30 cellular contexts compared by ENCODE assay signal in genomic region chr1:116144151-116144550, GRCh38. TPM values are rescaled to one million over a fixed set of nuclear protein-coding genes. Genes with fewer than 3 reads are reported as not detected.
"Had no signal": no experiment of that assay in that cellular context is flagged by ENCODE, and none has a peak within 500 bp of the region (broad histone marks: within the 10 kb centered on the region; RNA-seq: fewer than 3 reads in every experiment).

No MANE protein-coding gene starts in this region.

- H3K36me3 ChIP-seq: neural progenitor cell, ovary, right lobe of liver, sigmoid colon, stomach, thoracic aorta, thyroid gland, tibial nerve, upper lobe of left lung, vagina had no signal

- H3K36me3 Mint-ChIP-seq: stimulated activated effector memory CD8-positive, alpha-beta T cell treated with anti-CD3 and anti-CD28 coated beads, Interleukin-12 subunit alpha, Interleukin-12 subunit beta, amount 100 ng/mL, for 72 hours had no signal

- H3K4me2 ChIP-seq: neural progenitor cell had no signal

- H3K9ac ChIP-seq: neural progenitor cell, parathyroid adenoma had no signal

- H3K27me3 ChIP-seq: neural progenitor cell, ovary, right lobe of liver, sigmoid colon, stomach, thyroid gland, upper lobe of left lung, vagina had no signal

- H3K4me3 ChIP-seq: neural progenitor cell, ovary, psoas muscle, right lobe of liver, sigmoid colon, stomach, thoracic aorta, thyroid gland, tibial nerve, upper lobe of left lung, vagina had no signal

- DNase-seq: occipital lobe; ovary; posterior cingulate gyrus; psoas muscle; right cardiac atrium; right lobe of liver; sigmoid colon; small intestine; stimulated activated CD4-positive, alpha-beta T cell treated with anti-CD3 and anti-CD28 coated beads, Interleukin-15, amount 100 ng/mL, for 24 hours; stimulated activated CD4-positive, alpha-beta T cell treated with anti-CD3 and anti-CD28 coated beads, Interleukin-2, amount 100 ng/mL, for 24 hours; stimulated activated CD4-positive, alpha-beta T cell treated with anti-CD3 and anti-CD28 coated beads, Interleukin-2, amount 100 ng/mL, for 48 hours; stimulated activated CD4-positive, alpha-beta T cell treated with anti-CD3 and anti-CD28 coated beads, Interleukin-4, amount 100 ng/mL, for 24 hours; stimulated activated naive B cell treated with anti-CD40 and anti-IgM and Interleukin-4, amounts not matched to agents 10 μg/mL and 1 μg/mL and 100 μg/mL, for 72 hours; stimulated activated naive CD4-positive, alpha-beta T cell treated with Interleukin-2 at 50 U/mL for 16 hours; stomach; thyroid gland; trophoblast cell; upper lobe of left lung had no signal

- H3K27ac Mint-ChIP-seq: nephron; neural progenitor cell; progenitor cell of endocrine pancreas; stimulated activated effector memory CD8-positive, alpha-beta T cell treated with anti-CD3 and anti-CD28 coated beads, Interleukin-12 subunit alpha, Interleukin-12 subunit beta, amount 100 ng/mL, for 72 hours; stimulated activated naive B cell treated with anti-CD40 and anti-IgM and Interleukin-4, amounts not matched to agents 10 μg/mL and 1 μg/mL and 100 μg/mL, for 72 hours; stimulated activated naive CD8-positive, alpha-beta T cell treated with anti-CD3 and anti-CD28 coated beads, Interleukin-15, Interleukin-2, amounts not matched to agents 100 ng/mL and 50 ng/mL, for 24 hours had no signal

- FAIRE-seq: urothelium cell line had no signal

- H3K4me3 Mint-ChIP-seq: nephron; neural progenitor cell; stimulated activated effector memory CD8-positive, alpha-beta T cell treated with anti-CD3 and anti-CD28 coated beads, Interleukin-12 subunit alpha, Interleukin-12 subunit beta, amount 100 ng/mL, for 72 hours; stimulated activated naive B cell treated with anti-CD40 and anti-IgM and Interleukin-4, amounts not matched to agents 10 μg/mL and 1 μg/mL and 100 μg/mL, for 72 hours; stimulated activated naive CD8-positive, alpha-beta T cell treated with anti-CD3 and anti-CD28 coated beads, Interleukin-15, Interleukin-2, amounts not matched to agents 100 ng/mL and 50 ng/mL, for 24 hours had no signal

- H3K79me2 ChIP-seq: parathyroid adenoma had no signal

- ATAC-seq: psoas muscle; right cardiac atrium; right lobe of liver; stimulated activated effector memory CD8-positive, alpha-beta T cell treated with anti-CD3 and anti-CD28 coated beads, Interleukin-12 subunit alpha, Interleukin-12 subunit beta, amount 100 ng/mL, for 72 hours; stimulated activated naive B cell treated with anti-CD40 and anti-IgM and Interleukin-4, amounts not matched to agents 10 μg/mL and 1 μg/mL and 100 μg/mL, for 72 hours had no signal

- H2AFZ ChIP-seq: neural progenitor cell, parathyroid adenoma had no signal

- H3K27ac ChIP-seq: neural progenitor cell, ovary, parathyroid adenoma, psoas muscle, right lobe of liver, sigmoid colon, stomach, thoracic aorta, thyroid gland, tibial nerve, upper lobe of left lung, vagina had no signal

- H3K4me1 ChIP-seq: neural progenitor cell, parathyroid adenoma, psoas muscle, right lobe of liver, thyroid gland had no signal

- H3K27me3 Mint-ChIP-seq: progenitor cell of endocrine pancreas had no signal

- H3K9me3 ChIP-seq: ovary, psoas muscle, thoracic aorta, thyroid gland, vagina had no signal

RNA-seq across cellular contexts. Expression of gene MAB21L3, which starts 33.0 kb away (rescaled TPM):
- total RNA-seq: ovary, progenitor cell of endocrine pancreas, psoas muscle, skeletal muscle tissue, thoracic aorta had no signal
- polyA plus RNA-seq: neural cell, ovary, right cardiac atrium had no signal
